Comparison of ENCODE assay signal across 8 cellular contexts in genomic region chr12:24431872-24432271, GRCh38.
"Had no signal": no experiment of that assay in that cellular context is flagged by ENCODE, and none has a peak within 500 bp of the region (broad histone marks: within the 10 kb centered on the region; RNA-seq: fewer than 3 reads in every experiment).

No MANE protein-coding gene starts in this region.

- H2AFZ ChIP-seq: GM23248 had no signal

- H3K27ac ChIP-seq: GM23248 had no signal

- H3K4me1 ChIP-seq: HAP-1 had no signal

- H3K9ac ChIP-seq: GM23248 had no signal

- H3K4me3 ChIP-seq: GM23248, HAP-1, K562 had no signal

- H3K36me3 ChIP-seq: HAP-1 had no signal

- H3K9me3 ChIP-seq: HAP-1 had no signal

- FAIRE-seq: HTR-8/SVneo, K562 had no signal

- DNase-seq: GM23248, H7, HFFc6, IMR-90, KG1 had no signal
